Comparison of ENCODE assay signal across 26 cellular contexts in the genomic region with DNA sequence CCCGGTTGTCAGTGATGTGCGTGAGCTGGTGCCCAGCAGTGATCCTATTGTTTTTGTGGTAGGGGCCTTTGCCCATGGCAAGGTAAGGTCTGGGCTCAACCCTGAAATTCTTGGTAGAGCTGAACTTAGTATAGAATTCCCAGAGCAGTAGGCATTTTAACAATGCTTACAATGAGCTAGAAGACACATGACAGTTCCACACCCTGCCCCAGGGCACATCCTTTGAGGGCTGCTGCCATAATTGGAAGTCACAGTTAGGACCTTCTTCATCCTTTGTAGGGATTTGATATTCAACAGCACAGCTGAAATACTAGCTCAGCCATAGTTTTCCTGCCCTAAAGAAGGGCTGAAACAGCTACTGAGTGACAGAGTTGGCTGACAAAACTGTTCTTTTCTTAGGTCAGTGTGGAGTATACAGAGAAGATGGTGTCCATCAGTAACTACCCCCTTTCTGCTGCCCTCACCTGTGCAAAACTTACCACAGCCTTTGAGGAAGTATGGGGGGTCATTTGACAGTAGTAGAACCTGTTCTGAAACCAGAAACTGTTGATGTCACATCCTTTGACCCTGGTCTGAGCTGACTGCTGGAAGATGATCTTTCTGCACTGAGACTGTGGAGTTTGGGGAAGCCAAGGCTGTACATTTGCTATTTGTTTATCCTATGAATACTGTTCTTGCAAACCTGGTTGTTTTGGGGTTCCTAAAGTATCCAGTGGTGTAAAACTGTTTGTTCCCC. TPM values are rescaled to one million over a fixed set of nuclear protein-coding genes. Genes with fewer than 3 reads are reported as not detected.
DNase-seq lines count a peak whose midpoint lies in the region; ATAC-seq and TF ChIP-seq lines count a peak whose summit lies in the region.
"Had no signal": no experiment of that assay in that cellular context is flagged by ENCODE, and none has a peak within 500 bp of the region (broad histone marks: within the 10 kb centered on the region; RNA-seq: fewer than 3 reads in every experiment).

No MANE protein-coding gene starts in this region.

- H3K36me3 ChIP-seq in PC-9 (ENCODE audit: low read depth) (peaks cover 48% of the 10 kb centered on the region), endodermal cell (ENCODE audit: control insufficient read depth, insufficient read depth, low read length) (peaks cover 63% of the 10 kb centered on the region)

- H3K27ac ChIP-seq in PC-9 (0 out of 2 replicates have a peak overlapping the region, but pooled peaks have one; percentile 1), endodermal cell (ENCODE audit: low read depth, low read length) (no peak overlapping the region)
- H3K27ac ChIP-seq: BLaER1 treated with 17β-estradiol and CSF1 and Interleukin-3, amounts not matched to agents 10 nM and 100 nM; coronary artery; right atrium auricular region; SK-N-MC had no signal

- H3K9me3 ChIP-seq in PC-9 (ENCODE audit: insufficient read depth, low read depth) (no peaks in the 10 kb centered on the region), endodermal cell (ENCODE audit: control insufficient read depth, low read length) (no peaks in the 10 kb centered on the region)
- H3K9me3 ChIP-seq: BLaER1 treated with 17β-estradiol and CSF1 and Interleukin-3, amounts not matched to agents 10 nM and 100 nM; MG63; right atrium auricular region had no signal

- no TSS peak for BruUV-seq in PC-9 (replicated peaks; lab: Mats Ljungman, UMichigan)

- peaks cover 32% of the 10 kb centered on the region for H3K4me1 Mint-ChIP-seq in activated naive CD4-positive, alpha-beta T cell treated with anti-CD3 and anti-CD28 coated beads for 36 hours (ENCODE audit: low read depth)
- peaks cover 6% of the 10 kb centered on the region for H3K4me1 Mint-ChIP-seq in endodermal cell
- peaks cover 41% of the 10 kb centered on the region for H3K4me1 Mint-ChIP-seq in stimulated activated effector memory CD8-positive, alpha-beta T cell treated with anti-CD3 and anti-CD28 coated beads, Interleukin-12 subunit alpha, Interleukin-12 subunit beta, amount 100 ng/mL, for 72 hours

- no peak overlapping the region for H3K4me2 ChIP-seq in PC-9
- H3K4me2 ChIP-seq: BLaER1 treated with 17β-estradiol and CSF1 and Interleukin-3, amounts not matched to agents 10 nM and 100 nM had no signal

- H3K79me2 ChIP-seq in PC-9 (ENCODE audit: low read depth) = peaks cover 28% of the 10 kb centered on the region

- H3K27me3 Mint-ChIP-seq in activated naive CD4-positive, alpha-beta T cell treated with anti-CD3 and anti-CD28 coated beads for 36 hours (ENCODE audit: low read depth) = no peaks in the 10 kb centered on the region
- H3K27me3 Mint-ChIP-seq in endodermal cell (ENCODE audit: insufficient read depth) = no peaks in the 10 kb centered on the region
- H3K27me3 Mint-ChIP-seq: naive B cell had no signal

- H3K4me3 ChIP-seq in PC-9 (no peak overlapping the region), endodermal cell (ENCODE audit: low read length) (no peak overlapping the region)
- H3K4me3 ChIP-seq: BLaER1 treated with 17β-estradiol and CSF1 and Interleukin-3, amounts not matched to agents 10 nM and 100 nM; coronary artery; MG63; right atrium auricular region; SK-N-MC had no signal

- H3K36me3 Mint-ChIP-seq in activated naive CD4-positive, alpha-beta T cell treated with anti-CD3 and anti-CD28 coated beads for 36 hours (ENCODE audit: low read depth) = peaks cover 60% of the 10 kb centered on the region
- peaks cover 74% of the 10 kb centered on the region for H3K36me3 Mint-ChIP-seq in endodermal cell (ENCODE audit: low read depth)
- H3K36me3 Mint-ChIP-seq in stimulated activated effector memory CD8-positive, alpha-beta T cell treated with anti-CD3 and anti-CD28 coated beads, Interleukin-12 subunit alpha, Interleukin-12 subunit beta, amount 100 ng/mL, for 72 hours = peaks cover 100% of the 10 kb centered on the region

- H3K9ac ChIP-seq in endodermal cell (ENCODE audit: extremely low read depth, low read length, poor library complexity, severe bottlenecking) = no peak overlapping the region

- POLR2A ChIA-PET in PC-9 (lab: Charles Lee; ENCODE audit: unreplicated experiment) = interaction anchor here (1.2 kb wide), 1 partner anchor 30 kb away, joined by 4 read pairs; no protein-coding TSS in a partner anchor

- intact Hi-C loops in activated naive CD4-positive, alpha-beta T cell treated with anti-CD3 and anti-CD28 coated beads for 36 hours (cut with micrococcal nuclease) = no loop called here
- intact Hi-C loops in PC-9 (cut with micrococcal nuclease; ENCODE audit: unreplicated experiment) = no loop called here
- intact Hi-C loops in left cardiac atrium (cut with DNase I) = no loop called here

- peaks cover 3% of the 10 kb centered on the region; the same call in 1 of the 2 replicates for H4K20me1 ChIP-seq in PC-9 (ENCODE audit: insufficient read depth)

- peaks cover 72% of the 10 kb centered on the region for H3F3A ChIP-seq in PC-9 (ENCODE audit: insufficient read depth, low read depth)

- 92 to 95% methylated on average over 2 of the region's 2 CpGs for WGBS in endodermal cell (ENCODE audit: insufficient coverage in 1 of 2, insufficient read length in 1 of 2), 2 experiments

- H3K9me2 ChIP-seq in PC-9 (ENCODE audit: insufficient read depth) = no peaks in the 10 kb centered on the region

- H3K27me3 ChIP-seq in PC-9 (ENCODE audit: insufficient read depth, low read depth) (no peaks in the 10 kb centered on the region), endodermal cell (ENCODE audit: control insufficient read depth, insufficient read depth, low read length, poor library complexity, severe bottlenecking) (no peaks in the 10 kb centered on the region)
- H3K27me3 ChIP-seq: BLaER1 treated with 17β-estradiol and CSF1 and Interleukin-3, amounts not matched to agents 10 nM and 100 nM; MG63; right atrium auricular region had no signal

- TF ChIP-seq CTCF in PC-9 (conservative IDR thresholded peaks at IDR 0.05) (no peak), endodermal cell (conservative IDR thresholded peaks at IDR 0.05) (no peak)

- no peak for DNase-seq in activated naive CD4-positive, alpha-beta T cell treated with anti-CD3 and anti-CD28 coated beads for 36 hours
- no peak for DNase-seq in activated naive CD4-positive, alpha-beta T cell treated with anti-CD3 and anti-CD28 coated beads, Interleukin-2, amount 50 U/mL, for 16 hours
- DNase-seq in PC-9 (no peak), endodermal cell (no peak), left cardiac atrium (no peak)
- no peak for DNase-seq in stimulated activated effector memory CD8-positive, alpha-beta T cell treated with anti-CD3 and anti-CD28 coated beads, Interleukin-12 subunit alpha, Interleukin-12 subunit beta, amount 100 ng/mL, for 72 hours (ENCODE audit: low spot score in 2 of 2)
- DNase-seq: glutamatergic neuron; H7; left colon; mesendoderm; MG63; naive B cell; NCI-H1436 treated with DMSO at 0.1 percent for 48 hours; NCI-H2171 treated with DMSO at 0.1 percent for 48 hours; NCI-H526; stimulated activated CD4-positive, alpha-beta T cell treated with anti-CD3 and anti-CD28 coated beads, Interleukin-15, amount 100 ng/mL, for 24 hours; substantia nigra had no signal

- CTCF ChIA-PET in activated naive CD4-positive, alpha-beta T cell treated with anti-CD3 and anti-CD28 coated beads for 36 hours (lab: Charles Lee) = interaction anchor here (0.8 to 1.3 kb wide), 4 partner anchors 15 to 31 kb away, joined by 3 to 4 read pairs (median 4); no protein-coding TSS in a partner anchor
- CTCF ChIA-PET in PC-9 (lab: Charles Lee) = interaction anchor here (0.8 kb wide), 1 partner anchor 50 kb away, joined by 3 read pairs; no protein-coding TSS in a partner anchor

- H2AFZ ChIP-seq in PC-9 = no peak overlapping the region

- H3K4me1 ChIP-seq in PC-9 (replicated peaks; ENCODE audit: insufficient read depth) (peaks cover 24% of the 10 kb centered on the region), endodermal cell (ENCODE audit: control insufficient read depth, insufficient read depth, low read length) (no peaks in the 10 kb centered on the region)

- no peak overlapping the region for H3K4me3 Mint-ChIP-seq in activated naive CD4-positive, alpha-beta T cell treated with anti-CD3 and anti-CD28 coated beads for 36 hours
- H3K4me3 Mint-ChIP-seq in endodermal cell = no peak overlapping the region
- no peak overlapping the region for H3K4me3 Mint-ChIP-seq in stimulated activated effector memory CD8-positive, alpha-beta T cell treated with anti-CD3 and anti-CD28 coated beads, Interleukin-12 subunit alpha, Interleukin-12 subunit beta, amount 100 ng/mL, for 72 hours
- H3K4me3 Mint-ChIP-seq: T-helper 2 cell treated with Interferon-gamma antibody and Interleukin-4, amounts not matched to agents 5 μg/mL and 100 μg/mL, for 36 hours had no signal

- no peak for ATAC-seq in stimulated activated effector memory CD8-positive, alpha-beta T cell treated with anti-CD3 and anti-CD28 coated beads, Interleukin-12 subunit alpha, Interleukin-12 subunit beta, amount 100 ng/mL, for 72 hours
- ATAC-seq in left cardiac atrium = no peak
- ATAC-seq in activated CD4-positive, CD25-positive, alpha-beta regulatory T cell treated with anti-CD3 and anti-CD28 coated beads, Interleukin-2, amount 50 U/mL, for 24 hours = no peak
- ATAC-seq in HG03439 (IDR thresholded peaks at IDR 0.05; ENCODE audit: unreplicated experiment) = no peak
- ATAC-seq: left colon had no signal

- no peaks in the 10 kb centered on the region for H3K9me3 Mint-ChIP-seq in activated naive CD4-positive, alpha-beta T cell treated with anti-CD3 and anti-CD28 coated beads for 36 hours
- no peaks in the 10 kb centered on the region for H3K9me3 Mint-ChIP-seq in endodermal cell
- no peaks in the 10 kb centered on the region for H3K9me3 Mint-ChIP-seq in stimulated activated effector memory CD8-positive, alpha-beta T cell treated with anti-CD3 and anti-CD28 coated beads, Interleukin-12 subunit alpha, Interleukin-12 subunit beta, amount 100 ng/mL, for 72 hours
- H3K9me3 Mint-ChIP-seq: naive B cell; T-helper 2 cell treated with Interferon-gamma antibody and Interleukin-4, amounts not matched to agents 5 μg/mL and 100 μg/mL, for 36 hours had no signal

- peak overlapping the region; percentile 46 for H3K27ac Mint-ChIP-seq in activated naive CD4-positive, alpha-beta T cell treated with anti-CD3 and anti-CD28 coated beads for 36 hours
- peak overlapping the region; percentile 14 for H3K27ac Mint-ChIP-seq in endodermal cell
- H3K27ac Mint-ChIP-seq in stimulated activated effector memory CD8-positive, alpha-beta T cell treated with anti-CD3 and anti-CD28 coated beads, Interleukin-12 subunit alpha, Interleukin-12 subunit beta, amount 100 ng/mL, for 72 hours = peak overlapping the region; percentile 56
- H3K27ac Mint-ChIP-seq: T-helper 2 cell treated with Interferon-gamma antibody and Interleukin-4, amounts not matched to agents 5 μg/mL and 100 μg/mL, for 36 hours had no signal

RNA-seq across cellular contexts. Expression of a gene that starts 4.8 kb away (rescaled TPM):
- total RNA-seq in activated naive CD4-positive, alpha-beta T cell treated with anti-CD3 and anti-CD28 coated beads for 36 hours = 10 to 100 TPM; 89.1 to 91.9 TPM
- 84.5 and 96.5 TPM in 2 replicates for total RNA-seq in PC-9 (2021)
- 100 to 1,000 TPM in 1 of 2 donors, 10 to 100 TPM in 1; 61.1 to 115 TPM for total RNA-seq in endodermal cell
- 29.1 TPM for polyA plus RNA-seq in endodermal cell (2013, experiment 1 of 2)
- polyA plus RNA-seq in endodermal cell (2013, experiment 2 of 2) = 26.7 TPM
- 10 to 100 TPM; 34.4 to 36.6 TPM for total RNA-seq in left cardiac atrium

RNA-seq across cellular contexts. Expression of a gene that starts 5.0 kb away (rescaled TPM):
- 100 to 1,000 TPM; 389 to 392 TPM for total RNA-seq in activated naive CD4-positive, alpha-beta T cell treated with anti-CD3 and anti-CD28 coated beads for 36 hours
- 384 and 386 TPM in 2 replicates for total RNA-seq in PC-9 (2021)
- 100 to 1,000 TPM; 260 to 512 TPM for total RNA-seq in endodermal cell
- polyA plus RNA-seq in endodermal cell (2013, experiment 1 of 2) = 270 TPM
- 248 TPM for polyA plus RNA-seq in endodermal cell (2013, experiment 2 of 2)
- 100 to 1,000 TPM; 117 to 157 TPM for total RNA-seq in left cardiac atrium

RNA-seq across cellular contexts. Expression of a gene that starts 24.3 kb away (rescaled TPM):
- total RNA-seq in activated naive CD4-positive, alpha-beta T cell treated with anti-CD3 and anti-CD28 coated beads for 36 hours = 100 to 1,000 TPM; 334 to 348 TPM
- 84.1 and 92.7 TPM in 2 replicates for total RNA-seq in PC-9 (2021)
- 10 to 100 TPM; 35.7 to 68.0 TPM for total RNA-seq in endodermal cell
- polyA plus RNA-seq in endodermal cell (2013, experiment 1 of 2) = 6.3 TPM
- 5.6 TPM for polyA plus RNA-seq in endodermal cell (2013, experiment 2 of 2)
- 10 to 100 TPM; 13.0 to 18.9 TPM for total RNA-seq in left cardiac atrium

RNA-seq across cellular contexts. Expression of a gene that starts 31.6 kb away (rescaled TPM):
- total RNA-seq in activated naive CD4-positive, alpha-beta T cell treated with anti-CD3 and anti-CD28 coated beads for 36 hours = 100 to 1,000 TPM; 242 to 245 TPM
- total RNA-seq in PC-9 (2021) (198 and 218 TPM in 2 replicates), endodermal cell (100 to 1,000 TPM; 141 to 257 TPM), left cardiac atrium (100 to 1,000 TPM; 249 to 282 TPM)
- 219 TPM for polyA plus RNA-seq in endodermal cell (2013, experiment 1 of 2)
- polyA plus RNA-seq in endodermal cell (2013, experiment 2 of 2) = 218 TPM

RNA-seq across cellular contexts. Expression of a gene that starts 31.8 kb away (rescaled TPM):
- not detected for total RNA-seq in activated naive CD4-positive, alpha-beta T cell treated with anti-CD3 and anti-CD28 coated beads for 36 hours
- total RNA-seq in PC-9 (2021) (not detected in 2 replicates), endodermal cell (not detected), left cardiac atrium (not detected)
- polyA plus RNA-seq in endodermal cell (2013, experiment 1 of 2) = not detected
- not detected for polyA plus RNA-seq in endodermal cell (2013, experiment 2 of 2)
- total RNA-seq: H7, left colon, osteoblast, right atrium auricular region, urinary bladder had no signal
- polyA plus RNA-seq: urinary bladder had no signal
